Comparison of ENCODE assay signal across 12 cellular contexts in genomic region chr6:166173292-166173951, GRCh38. TPM values are rescaled to one million over a fixed set of nuclear protein-coding genes. Genes with fewer than 3 reads are reported as not detected.
DNase-seq lines count a peak whose midpoint lies in the region; ATAC-seq and TF ChIP-seq lines count a peak whose summit lies in the region.
"Had no signal": no experiment of that assay in that cellular context is flagged by ENCODE, and none has a peak within 500 bp of the region (broad histone marks: within the 10 kb centered on the region; RNA-seq: fewer than 3 reads in every experiment).

No MANE protein-coding gene starts in this region.

- TF ChIP-seq CTCF in WTC11 (IDR thresholded peaks at IDR 0.05), result no peak
- TF ChIP-seq CTCF in osteocyte (IDR thresholded peaks at IDR 0.05), result no peak

- H3K9me3 Mint-ChIP-seq in WTC11, result no peaks in the 10 kb centered on the region
- no peaks in the 10 kb centered on the region for H3K9me3 Mint-ChIP-seq in stimulated activated naive CD8-positive, alpha-beta T cell treated with anti-CD3 and anti-CD28 coated beads, Interleukin-15, amount 100 ng/mL, for 72 hours
- no peaks in the 10 kb centered on the region for H3K9me3 Mint-ChIP-seq in osteocyte (ENCODE audit: unreplicated experiment)

- DNase-seq in stimulated activated CD4-positive, alpha-beta T cell treated with anti-CD3 and anti-CD28 coated beads, Interleukin-15, amount 100 ng/mL, for 24 hours, result peak; percentile 21
- no peak for DNase-seq in stimulated activated CD4-positive, alpha-beta T cell treated with anti-CD3 and anti-CD28 coated beads, Interleukin-4, amount 100 ng/mL, for 1 hour
- peak; percentile 48 for DNase-seq in WTC11 (ENCODE audit: low spot score)
- no peak for DNase-seq in stimulated activated naive CD8-positive, alpha-beta T cell treated with anti-CD3 and anti-CD28 coated beads, Interleukin-15, amount 100 ng/mL, for 72 hours
- no peak for DNase-seq in cerebellar nuclear complex (lab: John Stamatoyannopoulos, UW)
- no peak for DNase-seq in osteocyte (ENCODE audit: extremely low spot score, unreplicated experiment)
- DNase-seq: activated CD8-positive, alpha-beta memory T cell treated with anti-CD3 and anti-CD28 coated beads, Interleukin-2, amount 50 U/mL, for 4 hours had no signal

- 16% methylated on average over 9 of the region's 9 CpGs for WGBS in HUES64

- peak overlapping the region; percentile 27; the same call in 1 of the 2 replicates for H3K4me3 ChIP-seq in HUES64 (ENCODE audit: low read length)

- H3K9me3 ChIP-seq in HUES64 (ENCODE audit: insufficient read depth, low read depth, low read length), result no peaks in the 10 kb centered on the region

- no peak overlapping the region for H3K27ac ChIP-seq in HUES64 (ENCODE audit: low read depth, low read length)

- H3K36me3 Mint-ChIP-seq in WTC11, result no peaks in the 10 kb centered on the region
- no peaks in the 10 kb centered on the region for H3K36me3 Mint-ChIP-seq in osteocyte (ENCODE audit: unreplicated experiment)

- H3K4me1 Mint-ChIP-seq in WTC11, result peaks cover 20% of the 10 kb centered on the region
- peaks cover 4% of the 10 kb centered on the region for H3K4me1 Mint-ChIP-seq in stimulated activated naive CD8-positive, alpha-beta T cell treated with anti-CD3 and anti-CD28 coated beads, Interleukin-15, amount 100 ng/mL, for 72 hours
- peaks cover 7% of the 10 kb centered on the region for H3K4me1 Mint-ChIP-seq in osteocyte (ENCODE audit: unreplicated experiment)

- H3K36me3 ChIP-seq in HUES64 (ENCODE audit: insufficient read depth, low read length), result no peaks in the 10 kb centered on the region

- ATAC-seq in WTC11 (peak; percentile 78), GM19463 (IDR thresholded peaks at IDR 0.05; ENCODE audit: unreplicated experiment) (no peak)
- no peak for ATAC-seq in stimulated activated naive CD8-positive, alpha-beta T cell treated with anti-CD3 and anti-CD28 coated beads, Interleukin-15, amount 100 ng/mL, for 72 hours

- POLR2A ChIA-PET in WTC11 (lab: Charles Lee), result no interaction called here

- no peak overlapping the region for H3K9ac ChIP-seq in HUES64 (ENCODE audit: low read depth, low read length)

- CTCF ChIA-PET in WTC11 (lab: Charles Lee), result interaction anchor here (0.6 to 1.4 kb wide), 7 partner anchors 10 to 134 kb away, joined by 3 to 5 read pairs (median 4); partner anchors contain the start of gene PRR18

- peaks cover 30% of the 10 kb centered on the region for H3K4me1 ChIP-seq in HUES64 (ENCODE audit: insufficient read depth, low read length)

- H3K27ac Mint-ChIP-seq in WTC11, result no peak overlapping the region
- no peak overlapping the region for H3K27ac Mint-ChIP-seq in stimulated activated naive CD8-positive, alpha-beta T cell treated with anti-CD3 and anti-CD28 coated beads, Interleukin-15, amount 100 ng/mL, for 72 hours
- H3K27ac Mint-ChIP-seq in osteocyte (ENCODE audit: unreplicated experiment), result no peak overlapping the region
- H3K27ac Mint-ChIP-seq: CD14-positive monocyte had no signal

- H3K27me3 Mint-ChIP-seq in WTC11 (ENCODE audit: low read depth) (peaks cover 15% of the 10 kb centered on the region), osteocyte (ENCODE audit: unreplicated experiment) (peaks cover 27% of the 10 kb centered on the region)
- H3K27me3 Mint-ChIP-seq in stimulated activated naive CD8-positive, alpha-beta T cell treated with anti-CD3 and anti-CD28 coated beads, Interleukin-15, amount 100 ng/mL, for 72 hours, result no peaks in the 10 kb centered on the region

- H3K4me3 Mint-ChIP-seq in WTC11, result no peak overlapping the region
- no peak overlapping the region for H3K4me3 Mint-ChIP-seq in stimulated activated naive CD8-positive, alpha-beta T cell treated with anti-CD3 and anti-CD28 coated beads, Interleukin-15, amount 100 ng/mL, for 72 hours
- no peak overlapping the region for H3K4me3 Mint-ChIP-seq in osteocyte (ENCODE audit: unreplicated experiment)
- H3K4me3 Mint-ChIP-seq: CD14-positive monocyte had no signal

- peaks cover 65% of the 10 kb centered on the region for H3K27me3 ChIP-seq in HUES64 (ENCODE audit: insufficient read depth, low read length)

TF ChIP-seq in WTC11, 78 proteins besides CTCF, POLR2A, EP300 and RAD21:
- TF ChIP-seq USF1 (CRISPR knock-in tag; IDR thresholded peaks at IDR 0.05), result no peak
- TF ChIP-seq SP1 (CRISPR knock-in tag; conservative IDR thresholded peaks at IDR 0.05), result 0 out of 2 replicates have a peak, but pooled peaks have one; percentile 23
- 0 out of 2 replicates have a peak, but pooled peaks have one; percentile 16 for TF ChIP-seq MAX (CRISPR knock-in tag; IDR thresholded peaks at IDR 0.05)
- no peak for TF ChIP-seq AR (CRISPR knock-in tag; IDR thresholded peaks at IDR 0.05)
- no peak for TF ChIP-seq TP53 (CRISPR knock-in tag; IDR thresholded peaks at IDR 0.05)

RNA-seq across cellular contexts. Expression of gene TBXT, which starts 5.8 kb away (rescaled TPM):
- polyA plus RNA-seq in HUES64 (2013, experiment 1 of 2), result 8.4 TPM
- polyA plus RNA-seq in HUES64 (2013, experiment 2 of 2), result 9.0 TPM
- total RNA-seq in WTC11 (2021) (0.15 to 0.50 TPM (median 0.21 TPM) in 3 replicates), osteocyte (not detected in 2 replicates)
- total RNA-seq: chondrocyte, posterior vena cava had no signal
- polyA plus RNA-seq: CD14-positive monocyte had no signal

Comparison
In these comparisons a context has a peak if more than half of its experiments do, and no peak if none do; other contexts are left out.
1. DNase-seq: peak in stimulated activated CD4-positive, alpha-beta T cell treated with anti-CD3 and anti-CD28 coated beads, Interleukin-15, amount 100 ng/mL, for 24 hours (single experiment) and WTC11 (single experiment); none in stimulated activated CD4-positive, alpha-beta T cell treated with anti-CD3 and anti-CD28 coated beads, Interleukin-4, amount 100 ng/mL, for 1 hour (single experiment), stimulated activated naive CD8-positive, alpha-beta T cell treated with anti-CD3 and anti-CD28 coated beads, Interleukin-15, amount 100 ng/mL, for 72 hours (0 of 2), cerebellar nuclear complex (0 of 2) and osteocyte (single experiment).